In genomic region chr14:104547310-104547997, GRCh38 we compare ENCODE assay signal across 3 cellular contexts.
TF ChIP-seq lines count a peak whose summit lies in the region.

No MANE protein-coding gene starts in this region.

TF ChIP-seq in SK-N-SH, 30 proteins besides CTCF, POLR2A, EP300 and RAD21:
- TF ChIP-seq USF1 (IDR thresholded peaks at IDR 0.05; ENCODE audit: borderline replicate concordance, low read depth) (no peak), MXI1 (IDR thresholded peaks at IDR 0.05; ENCODE audit: low read depth, low read length) (no peak), IRF3 (IDR thresholded peaks at IDR 0.05; ENCODE audit: low read depth, low read length) (no peak), FOSL2 (IDR thresholded peaks at IDR 0.05; ENCODE audit: borderline replicate concordance, low read depth) (no peak), ELF1 (IDR thresholded peaks at IDR 0.05) (no peak), RCOR1 (IDR thresholded peaks at IDR 0.05; ENCODE audit: low read length) (no peak), ZBTB33 (IDR thresholded peaks at IDR 0.05; ENCODE audit: borderline replicate concordance, low read depth) (no peak), TAF1 (IDR thresholded peaks at IDR 0.05; ENCODE audit: borderline replicate concordance, low read depth, low read length) (no peak), MEF2A (IDR thresholded peaks at IDR 0.05; ENCODE audit: borderline replicate concordance, low read depth) (no peak), YY1 (IDR thresholded peaks at IDR 0.05; ENCODE audit: low read depth) (no peak), FOXM1 (IDR thresholded peaks at IDR 0.05; ENCODE audit: low read depth) (no peak), POLR2AphosphoS5 (IDR thresholded peaks at IDR 0.05; ENCODE audit: low read depth, low read length) (no peak), CHD2 (IDR thresholded peaks at IDR 0.05; ENCODE audit: low read length, partially characterized antibody) (no peak), MAX (IDR thresholded peaks at IDR 0.05; ENCODE audit: low read depth) (no peak)

TF ChIP-seq in SK-N-SH treated with all-trans-retinoic acid at 6 μM for 48 hours, 23 proteins besides CTCF, POLR2A, EP300 and RAD21:
- TF ChIP-seq ISL1 (CRISPR knock-in tag; IDR thresholded peaks at IDR 0.05) = no peak
- no peak for TF ChIP-seq TOX (CRISPR knock-in tag; IDR thresholded peaks at IDR 0.05; ENCODE audit: borderline replicate concordance)
- no peak for TF ChIP-seq TCF4 (CRISPR knock-in tag; IDR thresholded peaks at IDR 0.05; ENCODE audit: borderline replicate concordance)

TF ChIP-seq in HepG2, 621 proteins besides CTCF, POLR2A, EP300 and RAD21:
- TF ChIP-seq MAFG (CRISPR knock-in tag; IDR thresholded peaks at IDR 0.05) (no peak), ZNF335 (CRISPR knock-in tag; IDR thresholded peaks at IDR 0.05) (no peak), U2AF2 (IDR thresholded peaks at IDR 0.05; ENCODE audit: low read depth, low read length) (no peak), ZUFSP (CRISPR knock-in tag; IDR thresholded peaks at IDR 0.05; ENCODE audit: borderline replicate concordance) (no peak), ZNF550 (CRISPR knock-in tag; IDR thresholded peaks at IDR 0.05; ENCODE audit: borderline replicate concordance) (no peak), ZNF383 (CRISPR knock-in tag; IDR thresholded peaks at IDR 0.05; ENCODE audit: borderline replicate concordance) (no peak), ATF3 (CRISPR knock-in tag; IDR thresholded peaks at IDR 0.05) (no peak), ZNF382 (CRISPR knock-in tag; IDR thresholded peaks at IDR 0.05; ENCODE audit: borderline replicate concordance) (no peak), SP1 (IDR thresholded peaks at IDR 0.05) (no peak), SP1 (CRISPR knock-in tag; IDR thresholded peaks at IDR 0.05) (no peak), MAZ (IDR thresholded peaks at IDR 0.05; ENCODE audit: borderline replicate concordance, low read depth, low read length) (no peak), MAZ (CRISPR knock-in tag; IDR thresholded peaks at IDR 0.05; ENCODE audit: low read depth) (no peak), ARID3A (IDR thresholded peaks at IDR 0.05; ENCODE audit: low read depth, low read length) (no peak), ZNF3 (CRISPR knock-in tag; IDR thresholded peaks at IDR 0.05) (no peak), ETS1 (CRISPR knock-in tag; IDR thresholded peaks at IDR 0.05) (no peak), GFI1 (CRISPR knock-in tag; IDR thresholded peaks at IDR 0.05; ENCODE audit: borderline replicate concordance) (no peak), SMAD9 (CRISPR knock-in tag; IDR thresholded peaks at IDR 0.05) (no peak), TFE3 (CRISPR knock-in tag; IDR thresholded peaks at IDR 0.05) (no peak), RERE (CRISPR knock-in tag; IDR thresholded peaks at IDR 0.05; ENCODE audit: low read depth) (no peak), ZNF235 (CRISPR knock-in tag; IDR thresholded peaks at IDR 0.05; ENCODE audit: borderline replicate concordance) (no peak), ZNF17 (CRISPR knock-in tag; IDR thresholded peaks at IDR 0.05) (no peak)
TF ChIP-seq in HepG2: peak in this region for 0.
